Comparison of ENCODE assay signal across 8 cellular contexts in genomic region chr2:113527350-113528046, GRCh38. TPM values are rescaled to one million over a fixed set of nuclear protein-coding genes. Genes with fewer than 3 reads are reported as not detected.
DNase-seq lines count a peak whose midpoint lies in the region; ATAC-seq and TF ChIP-seq lines count a peak whose summit lies in the region.
"Not testable (repeated sequence)": the region's sequence is repeated elsewhere in the genome, so short reads cannot be mapped to it uniquely, and the experiment has no call there.

No MANE protein-coding gene starts in this region.

- not testable (repeated sequence) for H3K4me3 Mint-ChIP-seq in T-helper 17 cell; effector memory CD8-positive, alpha-beta T cell; memory B cell

- not testable (repeated sequence) for H3K4me3 ChIP-seq in upper lobe of right lung

- H3K36me3 Mint-ChIP-seq in T-helper 17 cell (ENCODE audit: low read depth); effector memory CD8-positive, alpha-beta T cell (ENCODE audit: insufficient read depth); memory B cell: not testable (repeated sequence)

- H3K9me3 Mint-ChIP-seq in effector memory CD8-positive, alpha-beta T cell; memory B cell: not testable (repeated sequence)

- H3K9me3 ChIP-seq in T-helper 17 cell (ENCODE audit: control insufficient read depth, low read length, poor library complexity, severe bottlenecking); upper lobe of right lung: not testable (repeated sequence)

- H3K27ac Mint-ChIP-seq in T-helper 17 cell; effector memory CD8-positive, alpha-beta T cell; memory B cell: not testable (repeated sequence)

- not testable (repeated sequence) for H3K4me1 Mint-ChIP-seq in T-helper 17 cell; effector memory CD8-positive, alpha-beta T cell (ENCODE audit: low read depth in 2 of 2); memory B cell

- H3K4me1 ChIP-seq in upper lobe of right lung = not testable (repeated sequence)

- not testable (repeated sequence) for H3K36me3 ChIP-seq in upper lobe of right lung

- H3K27ac ChIP-seq in upper lobe of right lung = not testable (repeated sequence)

- H3K27me3 ChIP-seq in upper lobe of right lung = not testable (repeated sequence)

- H3K27me3 Mint-ChIP-seq in T-helper 17 cell; effector memory CD8-positive, alpha-beta T cell; memory B cell: not testable (repeated sequence)

- not testable (repeated sequence) for DNase-seq in T-helper 17 cell; memory B cell (ENCODE audit: low spot score in 2 of 2); upper lobe of right lung
- peak in 1 of 3 experiments; percentile 7 for DNase-seq in effector memory CD8-positive, alpha-beta T cell

- intact Hi-C loops in upper lobe of right lung (cut with DNase I) = not testable (repeated sequence)

- TF ChIP-seq CTCF in upper lobe of right lung (IDR thresholded peaks at IDR 0.05) = peak; percentile 15

- ATAC-seq in GM18508 (IDR thresholded peaks at IDR 0.05; ENCODE audit: insufficient read depth, unreplicated experiment) (peak; percentile 51), GM19452 (IDR thresholded peaks at IDR 0.05; ENCODE audit: unreplicated experiment) (peak; percentile 82), HG02678 (IDR thresholded peaks at IDR 0.05; ENCODE audit: unreplicated experiment) (peak; percentile 84), HG03280 (IDR thresholded peaks at IDR 0.05; ENCODE audit: unreplicated experiment) (peak; percentile 83), T-helper 17 cell (peak; percentile 94), memory B cell (ENCODE audit: low read depth) (peak; percentile 82), upper lobe of right lung (peak; percentile 98)
- peak; percentile 94 for ATAC-seq in effector memory CD8-positive, alpha-beta T cell (replicated peaks)

RNA-seq across cellular contexts. Expression of gene FOXD4L1, which starts 29.0 kb away (rescaled TPM):
- total RNA-seq in T-helper 17 cell (under 1 TPM in 1 of 2 donors, not detected in 1; 0.10 TPM), upper lobe of right lung (0.78 TPM)
